ENCODE assay signal across 22 cellular contexts in the genomic region with DNA sequence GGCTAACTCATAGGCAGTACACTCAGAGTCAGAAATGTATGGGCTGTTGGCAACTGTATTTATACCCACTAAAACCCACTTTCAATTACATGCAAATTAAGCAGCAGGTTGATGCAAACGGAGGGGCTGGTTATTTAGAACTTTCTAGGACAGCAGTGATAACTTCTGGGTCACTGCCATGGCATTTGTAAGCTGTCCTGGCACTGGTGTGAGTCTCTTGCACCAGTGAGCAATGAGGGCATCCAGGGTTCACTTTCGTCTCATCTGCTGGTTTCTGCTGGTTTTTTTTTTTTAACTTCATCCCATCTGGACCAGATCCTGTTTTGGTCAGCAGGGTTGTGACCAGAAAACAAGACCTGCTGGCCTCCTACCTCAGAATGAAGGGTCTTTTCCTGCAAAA. TPM values are rescaled to one million over a fixed set of nuclear protein-coding genes. Genes with fewer than 3 reads are reported as not detected.
DNase-seq lines count a peak whose midpoint lies in the region; ATAC-seq and TF ChIP-seq lines count a peak whose summit lies in the region.
"Had no signal": no experiment of that assay in that cellular context is flagged by ENCODE, and none has a peak within 500 bp of the region (broad histone marks: within the 10 kb centered on the region; RNA-seq: fewer than 3 reads in every experiment).

No MANE protein-coding gene starts in this region.

- H3K9me3 Mint-ChIP-seq in effector memory CD8-positive, alpha-beta T cell, result no peaks in the 10 kb centered on the region

- H3K4me3 ChIP-seq in right cardiac atrium (ENCODE audit: low read length) (no peak overlapping the region), thyroid gland (replicated peaks in 1 of 3) (no peak overlapping the region), vagina (no peak overlapping the region)

- TF ChIP-seq POLR2A in thyroid gland (IDR thresholded peaks at IDR 0.05) (no peak), vagina (IDR thresholded peaks at IDR 0.05) (no peak)

- H3K27me3 Mint-ChIP-seq in effector memory CD8-positive, alpha-beta T cell, result no peaks in the 10 kb centered on the region

- no peaks in the 10 kb centered on the region for H3K36me3 ChIP-seq in thyroid gland
- no peaks in the 10 kb centered on the region for H3K36me3 ChIP-seq in vagina

- H3K9me3 ChIP-seq in right cardiac atrium (ENCODE audit: control insufficient read depth, low read length), result no peaks in the 10 kb centered on the region
- no peaks in the 10 kb centered on the region for H3K9me3 ChIP-seq in thyroid gland
- H3K9me3 ChIP-seq in vagina, result no peaks in the 10 kb centered on the region

- 36% methylated on average over 2 of the region's 2 CpGs for whole genome bisulfite sequencing in right cardiac atrium
- 15 to 29% methylated on average over 2 of the region's 2 CpGs for WGBS in thyroid gland, 2 donors

- peaks cover 26 to 28% of the 10 kb centered on the region in 2 donors for H3K4me1 Mint-ChIP-seq in effector memory CD8-positive, alpha-beta T cell (ENCODE audit: low read depth in 2 of 2)

- H3K27ac ChIP-seq in right cardiac atrium (ENCODE audit: low read length), result no peak overlapping the region
- no peak overlapping the region for H3K27ac ChIP-seq in thyroid gland
- no peak overlapping the region for H3K27ac ChIP-seq in vagina
- H3K27ac ChIP-seq: C4-2B had no signal

- ATAC-seq in Right ventricle myocardium superior (ENCODE audit: poor library complexity), result peak; percentile 80
- no peak for ATAC-seq in effector memory CD8-positive, alpha-beta T cell (replicated peaks)
- peak; percentile 33 to 44 for ATAC-seq in right cardiac atrium
- ATAC-seq: Panc1 had no signal

- TF ChIP-seq CTCF in thyroid gland (IDR thresholded peaks at IDR 0.05) (no peak), vagina (IDR thresholded peaks at IDR 0.05) (no peak)

- H3K36me3 Mint-ChIP-seq in effector memory CD8-positive, alpha-beta T cell (ENCODE audit: insufficient read depth), result no peaks in the 10 kb centered on the region

- H3K27me3 ChIP-seq in right cardiac atrium (ENCODE audit: control insufficient read depth, insufficient read depth), result no peaks in the 10 kb centered on the region
- no peaks in the 10 kb centered on the region for H3K27me3 ChIP-seq in thyroid gland
- no peaks in the 10 kb centered on the region for H3K27me3 ChIP-seq in vagina

- no peak for DNase-seq in Right ventricle myocardium superior
- no peak for DNase-seq in cardiac septum (ENCODE audit: low spot score)
- DNase-seq in effector memory CD8-positive, alpha-beta T cell, result no peak
- DNase-seq in right cardiac atrium, result no peak
- DNase-seq in thyroid gland, result peak; percentile 20 to 28
- DNase-seq in activated CD8-positive, alpha-beta memory T cell treated with anti-CD3 and anti-CD28 coated beads, Interleukin-2, amount 50 U/mL, for 48 hours, result no peak
- no peak for DNase-seq in vagina (ENCODE audit: extremely low spot score in 2 of 2)
- DNase-seq in anterior cingulate cortex (lab: John Stamatoyannopoulos, UW), result no peak
- DNase-seq: DMS53, GDM1, GOT3, HCEC 1CT, KBM-7, NCI-H1105, NCI-H146, NCI-H2029 treated with DMSO at 0.1 percent for 48 hours, NCI-H345, NCI-H524, NCI-H774 had no signal

- peak overlapping the region; percentile 70 to 77 for H3K27ac Mint-ChIP-seq in effector memory CD8-positive, alpha-beta T cell

- peaks cover 2% of the 10 kb centered on the region for H3K4me1 ChIP-seq in right cardiac atrium (ENCODE audit: control insufficient read depth, insufficient read depth, low read length)
- H3K4me1 ChIP-seq in thyroid gland, result no peaks in the 10 kb centered on the region
- no peaks in the 10 kb centered on the region for H3K4me1 ChIP-seq in vagina

- no peak overlapping the region for H3K4me3 Mint-ChIP-seq in effector memory CD8-positive, alpha-beta T cell

- intact Hi-C loops in Right ventricle myocardium superior (cut with DNase I), result no loop called here
- intact Hi-C loops in cardiac septum (cut with DNase I), result no loop called here
- intact Hi-C loops in right cardiac atrium (cut with DNase I), result no loop called here
- intact Hi-C loops in thyroid gland (cut with DNase I), result no loop called here
- intact Hi-C loops in vagina (cut with DNase I), result no loop called here

RNA-seq across cellular contexts. Expression of a gene that starts 49.2 kb away (rescaled TPM):
- total RNA-seq in Right ventricle myocardium superior (1.6 TPM), cardiac septum (0.54 TPM), right cardiac atrium (1 to 10 TPM in 3 of 4 donors, under 1 TPM in 1; 0.39 to 1.7 (median 1.3) TPM), thyroid gland (1 to 10 TPM in 3 of 4 donors, under 1 TPM in 1; 0.56 to 2.5 (median 1.5) TPM), vagina (6.6 TPM)
- 0.88 TPM for polyA plus RNA-seq in right cardiac atrium
- total RNA-seq: A172 had no signal

Comparison
In these comparisons a context has a peak if more than half of its experiments do, and no peak if none do; other contexts are left out.
1. DNase-seq: peak in thyroid gland (2 of 2); none in Right ventricle myocardium superior (single experiment), cardiac septum (single experiment), effector memory CD8-positive, alpha-beta T cell (0 of 3), right cardiac atrium (0 of 3), activated CD8-positive, alpha-beta memory T cell treated with anti-CD3 and anti-CD28 coated beads, Interleukin-2, amount 50 U/mL, for 48 hours (single experiment), vagina (0 of 2) and anterior cingulate cortex (0 of 58).